In the genomic region with DNA sequence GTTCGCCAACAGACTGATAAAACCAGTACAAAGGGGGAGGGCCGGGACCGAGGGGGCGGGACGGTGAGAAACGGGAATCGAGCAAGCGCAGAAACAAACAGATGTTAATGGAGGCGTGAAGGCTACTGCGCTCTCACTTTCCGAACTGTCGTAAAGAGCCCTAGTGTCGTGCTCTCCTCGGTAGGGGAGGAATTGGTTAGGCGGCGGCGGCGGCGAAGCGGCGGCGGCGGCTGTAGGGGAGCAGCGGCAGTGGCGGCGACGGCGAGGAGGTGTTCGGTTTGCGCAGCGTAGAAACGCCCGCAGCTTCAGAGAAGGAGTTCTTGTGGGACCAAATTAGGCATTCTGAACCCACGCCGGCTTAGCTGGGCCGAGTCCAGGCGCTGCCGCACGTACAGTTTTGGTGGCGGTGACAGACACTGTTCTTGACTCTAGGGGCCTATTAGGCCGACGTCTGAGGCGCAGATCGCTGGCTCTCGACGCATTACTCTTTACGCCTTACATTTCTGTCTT, we compare ENCODE assay signal across 1 cellular context.
TF ChIP-seq lines count a peak whose summit lies in the region.

TSS of gene RNF111 (plus strand) at position 163 of the 510 bp plus-strand sequence. CDS start 43,160 bp downstream, outside the sequence.

TF ChIP-seq in SK-N-SH, 30 proteins besides CTCF, POLR2A, EP300 and RAD21 (continued from another document):
- TF ChIP-seq ZBTB33 (IDR thresholded peaks at IDR 0.05; ENCODE audit: borderline replicate concordance, low read depth) (no peak; the same call in 1 of the 2 replicates), YY1 (IDR thresholded peaks at IDR 0.05; ENCODE audit: low read depth) (no peak), FOSL2 (IDR thresholded peaks at IDR 0.05; ENCODE audit: borderline replicate concordance, low read depth) (no peak), ELF1 (IDR thresholded peaks at IDR 0.05) (no peak), SIN3A (IDR thresholded peaks at IDR 0.05; ENCODE audit: borderline replicate concordance, low read depth, low read length) (no peak; the same call in 1 of the 2 replicates), REST (IDR thresholded peaks at IDR 0.05; ENCODE audit: low read depth, low read length) (no peak), RFX5 (IDR thresholded peaks at IDR 0.05; ENCODE audit: low read length) (no peak), GABPA (IDR thresholded peaks at IDR 0.05; ENCODE audit: low read depth) (no peak)
TF ChIP-seq in SK-N-SH: peak in this region for 4.
